13 cellular contexts compared by ENCODE assay signal in the genomic region with DNA sequence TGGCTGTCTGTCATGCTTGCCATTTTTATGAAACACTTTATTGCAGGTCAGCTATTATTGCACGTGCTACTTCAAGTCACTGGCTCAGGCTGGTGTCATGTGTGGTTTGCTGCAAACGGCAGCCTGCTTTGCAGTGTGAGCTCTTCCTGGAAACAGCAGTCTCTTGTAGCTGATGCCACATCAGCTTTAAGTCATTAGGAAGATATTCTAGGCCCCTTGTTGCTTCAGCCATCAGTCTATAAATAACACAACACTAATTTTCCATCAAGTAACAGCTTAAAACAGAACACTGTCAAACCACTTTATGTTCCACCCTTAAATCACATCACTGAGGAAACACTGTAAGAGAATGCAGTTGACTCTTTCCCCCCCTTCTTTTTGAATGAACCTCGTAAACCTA.
A peak's percentile ranks its signal among the peaks of the same experiment; 100 is the strongest.
DNase-seq lines count a peak whose midpoint lies in the region; ATAC-seq and TF ChIP-seq lines count a peak whose summit lies in the region.
"Had no signal": no experiment of that assay in that cellular context is flagged by ENCODE, and none has a peak within 500 bp of the region (broad histone marks: within the 10 kb centered on the region; RNA-seq: fewer than 3 reads in every experiment).

No MANE protein-coding gene starts in this region.

- H3K9me3 ChIP-seq in gastroesophageal sphincter: no peaks in the 10 kb centered on the region
- H3K9me3 ChIP-seq: mucosa of descending colon had no signal

- H3K4me3 ChIP-seq in gastroesophageal sphincter: no peak overlapping the region
- H3K4me3 ChIP-seq: mucosa of descending colon had no signal

- no peak for TF ChIP-seq POLR2A in gastroesophageal sphincter (IDR thresholded peaks at IDR 0.05)

- H3K36me3 ChIP-seq in gastroesophageal sphincter: peaks cover 0 to 12% of the 10 kb centered on the region in 2 donors

- H3K27me3 ChIP-seq in gastroesophageal sphincter: no peaks in the 10 kb centered on the region

- H3K27ac ChIP-seq in gastroesophageal sphincter: no peak overlapping the region
- H3K27ac ChIP-seq: parathyroid adenoma had no signal

- no peaks in the 10 kb centered on the region for H3K4me1 ChIP-seq in gastroesophageal sphincter
- H3K4me1 ChIP-seq: parathyroid adenoma had no signal

- WGBS in gastroesophageal sphincter (ENCODE audit: low coverage in 1 of 2), 2 donors: 34 to 41% methylated on average over 2 to 3 of the region's 3 CpGs

- no peak for TF ChIP-seq CTCF in gastroesophageal sphincter (IDR thresholded peaks at IDR 0.05)

- no peak for ATAC-seq in gastroesophageal sphincter
- ATAC-seq: mucosa of descending colon had no signal

- DNase-seq in AG20443 (ENCODE audit: low spot score) (peak; percentile 80), GM03348 (ENCODE audit: low spot score) (peak; percentile 35), NOMO-1 treated with dmso at 0.1 percent for 144 hours (lab: John Stamatoyannopoulos, UW; ENCODE audit: unreplicated experiment) (peak; percentile 61), islet precursor cell (peak; percentile 66), NCI-H526 (lab: John Stamatoyannopoulos, UW) (no peak), NCI-H2196 (lab: John Stamatoyannopoulos, UW; ENCODE audit: unreplicated experiment) (no peak)
- DNase-seq: activated T-cell treated with anti-CD3 and anti-CD28 coated beads, Interleukin-2, amount 50 U/mL, for 48 hours; CD4-positive, alpha-beta T cell; mucosa of descending colon; NCI-H187; NCI-H748 treated with DMSO at 0.1 percent for 48 hours had no signal

- TF ChIP-seq EP300 in gastroesophageal sphincter (IDR thresholded peaks at IDR 0.05): no peak

Comparison
In these comparisons a context has a peak if more than half of its experiments do, and no peak if none do; other contexts are left out.
1. DNase-seq: peak in AG20443 (single experiment), GM03348 (single experiment), NOMO-1 treated with dmso at 0.1 percent for 144 hours (single experiment) and islet precursor cell (single experiment); none in NCI-H526 (0 of 2) and NCI-H2196 (single experiment).